1 cellular context compared by ENCODE assay signal in the genomic region with DNA sequence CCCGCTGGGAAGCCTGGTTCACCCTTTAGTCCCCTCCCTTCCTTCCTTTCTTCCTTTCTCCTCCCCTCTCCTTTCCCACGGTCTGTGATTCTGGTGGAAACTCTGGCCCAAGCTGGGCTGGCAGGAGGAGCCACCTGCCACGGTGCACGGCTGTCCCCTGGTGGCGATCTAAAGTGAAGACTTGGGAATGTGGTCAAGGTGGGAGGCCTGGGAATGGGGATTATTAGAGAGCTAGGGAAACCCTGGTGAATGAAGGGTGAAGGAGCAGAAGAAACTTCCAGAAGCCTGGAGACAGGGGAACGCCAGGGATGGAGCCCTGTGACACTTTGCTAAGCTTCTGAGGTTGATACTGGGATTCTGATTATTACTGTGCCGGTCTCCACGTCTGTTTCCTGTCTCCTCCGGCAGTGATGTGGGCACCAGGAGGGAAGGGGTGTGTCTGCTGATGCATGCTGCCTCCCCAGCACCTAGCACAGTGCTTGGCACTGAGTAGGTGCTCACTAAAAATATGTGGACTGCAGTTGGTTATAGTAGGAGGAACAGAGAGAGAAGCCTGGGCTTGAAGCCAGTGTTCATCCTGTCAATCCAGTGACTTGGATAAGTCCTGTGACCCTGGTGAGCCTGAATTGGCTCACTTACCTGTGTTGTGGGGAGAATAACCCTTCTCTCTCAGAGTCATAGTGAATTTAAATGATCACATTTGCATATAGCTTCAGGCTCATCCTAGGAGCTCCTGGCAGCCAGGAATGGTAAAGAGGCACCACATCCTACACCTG.
TF ChIP-seq lines count a peak whose summit lies in the region.

No MANE protein-coding gene starts in this region.

TF ChIP-seq in HepG2, 621 proteins besides CTCF, POLR2A, EP300 and RAD21 (continued from another document and continues in another):
- TF ChIP-seq HMGXB3 (CRISPR knock-in tag; IDR thresholded peaks at IDR 0.05; ENCODE audit: borderline replicate concordance) (peak; percentile 77; the same call in 1 of the 2 replicates), ELF3 (CRISPR knock-in tag; IDR thresholded peaks at IDR 0.05) (peak; percentile 54; the same call in 1 of the 2 replicates), ZNF44 (CRISPR knock-in tag; IDR thresholded peaks at IDR 0.05) (no peak), YEATS2 (CRISPR knock-in tag; IDR thresholded peaks at IDR 0.05; ENCODE audit: borderline replicate concordance) (0 out of 2 replicates have a peak, but pooled peaks have one; percentile 52), PHF21A (CRISPR knock-in tag; IDR thresholded peaks at IDR 0.05) (no peak), MAX (IDR thresholded peaks at IDR 0.05) (peak; percentile 44; the same call in 1 of the 2 replicates), NR2F6 (IDR thresholded peaks at IDR 0.05) (no peak), NR2F6 (CRISPR knock-in tag; IDR thresholded peaks at IDR 0.05) (peak; percentile 50), FUBP1 (CRISPR knock-in tag; IDR thresholded peaks at IDR 0.05; ENCODE audit: borderline replicate concordance) (no peak), TP53 (CRISPR knock-in tag; conservative IDR thresholded peaks at IDR 0.05) (no peak), CSRNP1 (CRISPR knock-in tag; IDR thresholded peaks at IDR 0.05) (0 out of 2 replicates have a peak, but pooled peaks have one; percentile 57), SCMH1 (CRISPR knock-in tag; IDR thresholded peaks at IDR 0.05; ENCODE audit: borderline replicate concordance) (no peak), SMARCE1 (IDR thresholded peaks at IDR 0.05; ENCODE audit: borderline replicate concordance) (no peak)
- TF ChIP-seq, protein P1, sequence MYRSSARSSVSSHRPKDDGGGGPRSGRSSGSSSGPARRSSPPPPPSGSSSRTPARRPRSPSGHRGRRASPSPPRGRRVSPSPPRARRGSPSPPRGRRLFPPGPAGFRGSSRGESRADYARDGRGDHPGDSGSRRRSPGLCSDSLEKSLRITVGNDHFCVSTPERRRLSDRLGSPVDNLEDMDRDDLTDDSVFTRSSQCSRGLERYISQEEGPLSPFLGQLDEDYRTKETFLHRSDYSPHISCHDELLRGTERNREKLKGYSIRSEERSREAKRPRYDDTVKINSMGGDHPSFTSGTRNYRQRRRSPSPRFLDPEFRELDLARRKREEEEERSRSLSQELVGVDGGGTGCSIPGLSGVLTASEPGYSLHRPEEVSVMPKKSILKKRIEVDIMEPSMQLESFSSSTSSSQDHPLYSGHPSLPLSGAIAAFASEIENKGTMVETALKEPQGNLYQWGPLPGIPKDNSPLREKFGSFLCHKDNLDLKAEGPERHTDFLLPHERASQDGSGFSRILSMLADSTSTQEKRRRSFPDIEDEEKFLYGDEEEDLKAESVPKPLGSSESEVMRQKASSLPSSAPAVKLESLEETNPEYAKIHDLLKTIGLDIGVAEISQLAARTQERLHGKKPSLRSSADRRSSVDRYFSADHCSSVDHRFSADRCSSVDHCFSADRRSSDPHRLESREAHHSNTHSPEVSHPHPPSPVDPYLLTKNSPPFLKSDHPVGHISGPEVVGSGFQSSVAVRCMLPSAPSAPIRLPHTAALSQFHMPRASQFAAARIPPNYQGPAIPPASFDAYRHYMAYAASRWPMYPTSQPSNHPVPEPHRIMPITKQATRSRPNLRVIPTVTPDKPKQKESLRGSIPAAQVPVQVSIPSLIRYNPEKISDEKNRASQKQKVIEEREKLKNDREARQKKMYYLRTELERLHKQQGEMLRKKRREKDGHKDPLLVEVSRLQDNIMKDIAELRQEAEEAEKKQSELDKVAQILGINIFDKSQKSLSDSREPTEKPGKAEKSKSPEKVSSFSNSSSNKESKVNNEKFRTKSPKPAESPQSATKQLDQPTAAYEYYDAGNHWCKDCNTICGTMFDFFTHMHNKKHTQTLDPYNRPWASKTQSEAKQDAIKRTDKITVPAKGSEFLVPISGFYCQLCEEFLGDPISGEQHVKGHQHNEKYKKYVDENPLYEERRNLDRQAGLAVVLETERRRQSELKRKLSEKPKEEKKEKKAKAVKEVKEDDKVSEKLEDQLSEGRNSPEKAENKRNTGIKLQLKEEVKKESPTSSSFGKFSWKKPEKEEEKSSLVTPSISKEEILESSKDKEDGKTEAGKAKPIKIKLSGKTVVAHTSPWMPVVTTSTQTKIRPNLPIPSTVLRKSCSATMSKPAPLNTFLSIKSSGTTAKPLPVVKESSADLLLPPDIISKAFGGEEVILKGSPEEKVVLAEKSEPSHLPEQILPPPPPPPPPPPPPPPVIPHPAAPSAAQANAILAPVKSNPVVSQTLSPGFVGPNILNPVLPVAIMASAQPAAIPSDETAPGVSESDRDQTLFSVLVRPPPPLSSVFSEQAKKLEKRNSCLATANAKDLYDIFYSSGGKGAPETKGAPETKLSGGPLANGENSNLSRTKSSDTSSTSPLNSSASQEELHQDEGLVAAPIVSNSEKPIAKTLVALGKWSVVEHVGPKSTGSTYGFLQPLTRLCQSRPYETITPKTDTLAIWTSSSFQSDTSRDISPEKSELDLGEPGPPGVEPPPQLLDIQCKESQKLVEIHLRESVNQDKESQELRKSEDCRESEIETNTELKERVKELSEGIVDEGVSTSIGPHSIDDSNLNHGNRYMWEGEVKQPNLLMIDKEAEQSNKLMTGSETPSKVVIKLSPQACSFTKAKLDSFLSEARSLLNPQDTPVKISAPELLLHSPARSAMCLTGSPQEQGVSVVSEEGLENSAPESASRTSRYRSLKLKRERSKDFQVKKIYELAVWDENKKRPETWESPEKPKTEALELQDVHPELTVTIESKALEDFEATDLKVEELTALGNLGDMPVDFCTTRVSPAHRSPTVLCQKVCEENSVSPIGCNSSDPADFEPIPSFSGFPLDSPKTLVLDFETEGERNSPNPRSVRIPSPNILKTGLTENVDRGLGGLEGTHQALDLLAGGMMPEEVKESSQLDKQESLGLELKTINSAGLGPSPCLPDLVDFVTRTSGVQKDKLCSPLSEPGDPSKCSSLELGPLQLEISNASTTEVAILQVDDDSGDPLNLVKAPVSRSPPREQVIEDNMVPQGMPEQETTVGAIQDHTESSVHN (CRISPR knock-in tag; IDR thresholded peaks at IDR 0.05): no peak
- TF ChIP-seq, protein P2, sequence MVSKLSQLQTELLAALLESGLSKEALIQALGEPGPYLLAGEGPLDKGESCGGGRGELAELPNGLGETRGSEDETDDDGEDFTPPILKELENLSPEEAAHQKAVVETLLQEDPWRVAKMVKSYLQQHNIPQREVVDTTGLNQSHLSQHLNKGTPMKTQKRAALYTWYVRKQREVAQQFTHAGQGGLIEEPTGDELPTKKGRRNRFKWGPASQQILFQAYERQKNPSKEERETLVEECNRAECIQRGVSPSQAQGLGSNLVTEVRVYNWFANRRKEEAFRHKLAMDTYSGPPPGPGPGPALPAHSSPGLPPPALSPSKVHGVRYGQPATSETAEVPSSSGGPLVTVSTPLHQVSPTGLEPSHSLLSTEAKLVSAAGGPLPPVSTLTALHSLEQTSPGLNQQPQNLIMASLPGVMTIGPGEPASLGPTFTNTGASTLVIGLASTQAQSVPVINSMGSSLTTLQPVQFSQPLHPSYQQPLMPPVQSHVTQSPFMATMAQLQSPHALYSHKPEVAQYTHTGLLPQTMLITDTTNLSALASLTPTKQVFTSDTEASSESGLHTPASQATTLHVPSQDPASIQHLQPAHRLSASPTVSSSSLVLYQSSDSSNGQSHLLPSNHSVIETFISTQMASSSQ (IDR thresholded peaks at IDR 0.05; ENCODE audit: low read depth): no peak
- TF ChIP-seq, protein P2 (CRISPR knock-in tag; IDR thresholded peaks at IDR 0.05; ENCODE audit: borderline replicate concordance): 0 out of 2 replicates have a peak, but pooled peaks have one; percentile 22
